Comparison of ENCODE assay signal across 8 cellular contexts in genomic region chr4:64158648-64159326, GRCh38.
DNase-seq lines count a peak whose midpoint lies in the region; ATAC-seq and TF ChIP-seq lines count a peak whose summit lies in the region.

No MANE protein-coding gene starts in this region.

- no peak overlapping the region for H3K27ac Mint-ChIP-seq in activated naive CD4-positive, alpha-beta T cell treated with anti-CD3 and anti-CD28 coated beads, Interleukin-2, amount 10 ng/mL, durations not matched to agents 7 days and 5 days

- H3K27me3 ChIP-seq in right cardiac atrium (ENCODE audit: control insufficient read depth, insufficient read depth) (no peaks in the 10 kb centered on the region), gastrocnemius medialis (no peaks in the 10 kb centered on the region)

- H3K4me1 ChIP-seq in right cardiac atrium (ENCODE audit: control insufficient read depth, insufficient read depth, low read length) (no peaks in the 10 kb centered on the region), gastrocnemius medialis (peaks cover 0 to 3% of the 10 kb centered on the region in 2 donors)

- TF ChIP-seq POLR2A in gastrocnemius medialis (IDR thresholded peaks at IDR 0.05): no peak

- H3K27me3 Mint-ChIP-seq in activated naive CD4-positive, alpha-beta T cell treated with anti-CD3 and anti-CD28 coated beads, Interleukin-2, amount 10 ng/mL, durations not matched to agents 7 days and 5 days: no peaks in the 10 kb centered on the region

- 4% methylated on average over 7 of the region's 7 CpGs for whole genome bisulfite sequencing in right cardiac atrium

- TF ChIP-seq CTCF in gastrocnemius medialis (IDR thresholded peaks at IDR 0.05 in 4 of 5, conservative IDR thresholded peaks at IDR 0.05 in 1 of 5): peak; percentile 47 to 72 (median 62)

- H3K4me3 ChIP-seq in right cardiac atrium (ENCODE audit: low read length): peak overlapping the region; percentile 54
- H3K4me3 ChIP-seq in gastrocnemius medialis: peak overlapping the region in 3 of 4 donors; percentile 30 to 49 (median 42)

- no peaks in the 10 kb centered on the region for H3K36me3 Mint-ChIP-seq in activated naive CD4-positive, alpha-beta T cell treated with anti-CD3 and anti-CD28 coated beads, Interleukin-2, amount 10 ng/mL, durations not matched to agents 7 days and 5 days

- DNase-seq in DMS53 (lab: John Stamatoyannopoulos, UW): peak; percentile 77
- DNase-seq in GM19238 (ENCODE audit: insufficient read length, low spot score): peak; percentile 3
- peak; percentile 74 for DNase-seq in NCI-H510A treated with DMSO at 0.1 percent for 48 hours (lab: John Stamatoyannopoulos, UW)
- DNase-seq in activated naive CD4-positive, alpha-beta T cell treated with anti-CD3 and anti-CD28 coated beads, Interleukin-2, amount 10 ng/mL, durations not matched to agents 7 days and 5 days: peak; percentile 61
- DNase-seq in right cardiac atrium: peak in 2 of 3 donors; percentile 20 to 53
- peak in 1 of 2 donors; percentile 12 for DNase-seq in gastrocnemius medialis
- no peak for DNase-seq in activated gamma-delta T cell treated with Interleukin-2 at 50 U/mL for 16 hours

- H3K27ac ChIP-seq in right cardiac atrium (ENCODE audit: low read length) (no peak overlapping the region), gastrocnemius medialis (no peak overlapping the region)

- intact Hi-C loops in right cardiac atrium (cut with DNase I): loop anchor here in 1 of 4 donors (5.0 kb wide), 1 partner anchor 384 kb away; no protein-coding TSS in a partner anchor
- intact Hi-C loops in gastrocnemius medialis (cut with DNase I; ENCODE audit: low total_unique reads): loop anchor here (1.0 kb wide), 1 partner anchor 381 kb away; no protein-coding TSS in a partner anchor

- no peaks in the 10 kb centered on the region for H3K4me1 Mint-ChIP-seq in activated naive CD4-positive, alpha-beta T cell treated with anti-CD3 and anti-CD28 coated beads, Interleukin-2, amount 10 ng/mL, durations not matched to agents 7 days and 5 days

- H3K9me3 Mint-ChIP-seq in activated naive CD4-positive, alpha-beta T cell treated with anti-CD3 and anti-CD28 coated beads, Interleukin-2, amount 10 ng/mL, durations not matched to agents 7 days and 5 days: no peaks in the 10 kb centered on the region

- no peaks in the 10 kb centered on the region for H3K36me3 ChIP-seq in gastrocnemius medialis

- CTCF ChIA-PET in activated naive CD4-positive, alpha-beta T cell treated with anti-CD3 and anti-CD28 coated beads, Interleukin-2, amount 10 ng/mL, durations not matched to agents 7 days and 5 days (lab: Charles Lee): interaction anchor here (1.0 to 1.3 kb wide), 3 partner anchors 380 to 425 kb away, joined by 3 to 4 read pairs (median 3); no protein-coding TSS in a partner anchor

- H3K9me3 ChIP-seq in right cardiac atrium (ENCODE audit: control insufficient read depth, low read length) (no peaks in the 10 kb centered on the region), gastrocnemius medialis (no peaks in the 10 kb centered on the region)

- peak; percentile 83 for ATAC-seq in HG03196 (IDR thresholded peaks at IDR 0.05; ENCODE audit: unreplicated experiment)
- ATAC-seq in right cardiac atrium: no peak
- peak in 1 of 2 donors; percentile 21 for ATAC-seq in gastrocnemius medialis

- H3K4me3 Mint-ChIP-seq in activated naive CD4-positive, alpha-beta T cell treated with anti-CD3 and anti-CD28 coated beads, Interleukin-2, amount 10 ng/mL, durations not matched to agents 7 days and 5 days: no peak overlapping the region

- in situ Hi-C loops in gastrocnemius medialis (cut with MboI; ENCODE audit: low sequenced_read_pairs in 4 of 4): loop anchor here (5.0 to 10.0 kb wide), 2 partner anchors 376 to 379 kb away; no protein-coding TSS in a partner anchor
